ENCODE assay signal across 8 cellular contexts in genomic region chr7:20329389-20330175, GRCh38. TPM values are rescaled to one million over a fixed set of nuclear protein-coding genes. Genes with fewer than 3 reads are reported as not detected.
A peak's percentile ranks its signal among the peaks of the same experiment; 100 is the strongest.
DNase-seq lines count a peak whose midpoint lies in the region; ATAC-seq and TF ChIP-seq lines count a peak whose summit lies in the region.

No MANE protein-coding gene starts in this region.

- H3K9me3 Mint-ChIP-seq in activated CD4-positive, alpha-beta T cell treated with anti-CD3 and anti-CD28 coated beads, Interleukin-2, amount 10 ng/mL, durations not matched to agents 7 days and 5 days, result no peaks in the 10 kb centered on the region

- no peaks in the 10 kb centered on the region for H3K79me2 ChIP-seq in SK-N-SH (ENCODE audit: insufficient read depth)

- peak overlapping the region; percentile 97 for H2AFZ ChIP-seq in SK-N-SH (ENCODE audit: low read depth)

- in situ Hi-C loops in KBM-7 (cut with MboI; ENCODE audit: low pct_unique_long_range_greater_than_20kb, low sequenced_read_pairs), result no loop called here

- peak overlapping the region; percentile 80 for H3K9ac ChIP-seq in SK-N-SH
- H3K9ac ChIP-seq in subcutaneous abdominal adipose tissue (ENCODE audit: low read length in 5 of 5), result peak overlapping the region; percentile 59 to 79 (median 62)

- H3K9me3 ChIP-seq in SK-N-SH (no peaks in the 10 kb centered on the region), ectodermal cell (ENCODE audit: control insufficient read depth, low read length) (no peaks in the 10 kb centered on the region), right lobe of liver (no peaks in the 10 kb centered on the region), subcutaneous abdominal adipose tissue (ENCODE audit: control insufficient read depth in 5 of 5, low read length in 5 of 5) (no peaks in the 10 kb centered on the region)

- H4K20me1 ChIP-seq in SK-N-SH (ENCODE audit: insufficient read depth), result no peaks in the 10 kb centered on the region

- no peak overlapping the region for H3K27ac Mint-ChIP-seq in activated CD4-positive, alpha-beta T cell treated with anti-CD3 and anti-CD28 coated beads, Interleukin-2, amount 10 ng/mL, durations not matched to agents 7 days and 5 days

- H3K36me3 ChIP-seq in SK-N-SH (replicated peaks in 1 of 2; ENCODE audit: control insufficient read depth in 1 of 2, insufficient read depth in 2 of 2, low read length in 1 of 2) (no peaks in the 10 kb centered on the region), ectodermal cell (ENCODE audit: control insufficient read depth, insufficient read depth, low read length) (no peaks in the 10 kb centered on the region), right lobe of liver (no peaks in the 10 kb centered on the region), subcutaneous abdominal adipose tissue (ENCODE audit: control insufficient read depth in 5 of 5, insufficient read depth in 5 of 5, low read length in 5 of 5) (no peaks in the 10 kb centered on the region)

- peaks cover 57% of the 10 kb centered on the region for H3K27me3 Mint-ChIP-seq in activated CD4-positive, alpha-beta T cell treated with anti-CD3 and anti-CD28 coated beads, Interleukin-2, amount 10 ng/mL, durations not matched to agents 7 days and 5 days

- H3K4me2 ChIP-seq in SK-N-SH, result peak overlapping the region; percentile 98

- POLR2A ChIA-PET in activated CD4-positive, alpha-beta T cell treated with anti-CD3 and anti-CD28 coated beads, Interleukin-2, amount 10 ng/mL, durations not matched to agents 7 days and 5 days (lab: Charles Lee), result no interaction called here
- POLR2A ChIA-PET in SK-N-SH (lab: Yijun Ruan, JAX), result interaction anchor here (1.1 to 2.8 kb wide), 6 partner anchors 178 to 269 kb away, joined by 3 to 16 read pairs (median 6); no protein-coding TSS in a partner anchor

- TF ChIP-seq CTCF in SK-N-SH (IDR thresholded peaks at IDR 0.05) (peak; percentile 54), right lobe of liver (IDR thresholded peaks at IDR 0.05) (peak in 3 of 4 donors; percentile 11 to 23 (median 14))

- H3K4me3 ChIP-seq in SK-N-SH (ENCODE audit: low read depth in 2 of 2, low read length in 1 of 2), result peak overlapping the region; percentile 88 to 91
- H3K4me3 ChIP-seq in ectodermal cell (ENCODE audit: insufficient read depth, low read depth, low read length), result peak overlapping the region; percentile 80
- H3K4me3 ChIP-seq in right lobe of liver, result peak overlapping the region; percentile 42 to 50 (median 48)
- H3K4me3 ChIP-seq in subcutaneous abdominal adipose tissue (ENCODE audit: low read depth in 1 of 5, low read length in 5 of 5), result peak overlapping the region; percentile 68 to 90 (median 86)

- TF ChIP-seq RAD21 in SK-N-SH (IDR thresholded peaks at IDR 0.05; ENCODE audit: low read length), result peak; percentile 54

- H3K4me1 ChIP-seq in SK-N-SH (ENCODE audit: control insufficient read depth in 1 of 2, insufficient read depth in 2 of 2, low read depth in 1 of 2, low read length in 1 of 2) (peaks cover 0 to 10% of the 10 kb centered on the region in 2 experiments; a peak in 3 of 4 replicates), ectodermal cell (ENCODE audit: control insufficient read depth, insufficient read depth, low read length) (no peaks in the 10 kb centered on the region), right lobe of liver (peaks cover 0 to 25% (median 2%) of the 10 kb centered on the region in 4 donors), subcutaneous abdominal adipose tissue (ENCODE audit: control insufficient read depth in 5 of 5, insufficient read depth in 5 of 5, low read length in 5 of 5) (peaks cover 2 to 31% (median 28%) of the 10 kb centered on the region in 5 donors)

- no peak for TF ChIP-seq POLR2A in right lobe of liver (IDR thresholded peaks at IDR 0.05)

- peak overlapping the region; percentile 57 for H3K4me3 Mint-ChIP-seq in activated CD4-positive, alpha-beta T cell treated with anti-CD3 and anti-CD28 coated beads, Interleukin-2, amount 10 ng/mL, durations not matched to agents 7 days and 5 days

- H3K27ac ChIP-seq in SK-N-SH (ENCODE audit: low read depth in 2 of 2, low read length in 1 of 2), result peak overlapping the region; percentile 88 to 93
- H3K27ac ChIP-seq in ectodermal cell (ENCODE audit: insufficient read depth, low read depth, low read length, poor library complexity, severe bottlenecking), result peak overlapping the region; percentile 99
- peak overlapping the region in 2 of 3 donors; percentile 2 to 22 for H3K27ac ChIP-seq in right lobe of liver
- peak overlapping the region; percentile 60 for H3K27ac ChIP-seq in subcutaneous abdominal adipose tissue (ENCODE audit: low read depth, low read length)

- H3F3A ChIP-seq in SK-N-SH (replicated peaks; ENCODE audit: insufficient read depth), result peaks cover 30% of the 10 kb centered on the region

- no peak for DNase-seq in activated CD4-positive, alpha-beta T cell treated with anti-CD3 and anti-CD28 coated beads, Interleukin-2, amount 10 ng/mL, durations not matched to agents 7 days and 5 days
- DNase-seq in activated CD4-positive, alpha-beta T cell treated with anti-CD3 and anti-CD28 coated beads, Interleukin-2, amount 50 U/mL, for 1 hour, result no peak
- DNase-seq in GOT3 (lab: John Stamatoyannopoulos, UW) (peak; percentile 60), KBM-7 (peak; percentile 69), SK-N-SH (peak; percentile 86), right lobe of liver (peak in 1 of 3 donors; percentile 38)

- ATAC-seq in right lobe of liver, result peak; percentile 56 to 76 (median 68)

- peaks cover 21% of the 10 kb centered on the region for H3K4me1 Mint-ChIP-seq in activated CD4-positive, alpha-beta T cell treated with anti-CD3 and anti-CD28 coated beads, Interleukin-2, amount 10 ng/mL, durations not matched to agents 7 days and 5 days

- intact Hi-C loops in right lobe of liver (cut with DNase I), result no loop called here

- no peaks in the 10 kb centered on the region for H3K9me2 ChIP-seq in SK-N-SH

- TF ChIP-seq EP300 in SK-N-SH (IDR thresholded peaks at IDR 0.05; ENCODE audit: borderline replicate concordance in 1 of 2, low read depth in 1 of 2, low read length in 1 of 2), result no peak

- no peaks in the 10 kb centered on the region for H3K36me3 Mint-ChIP-seq in activated CD4-positive, alpha-beta T cell treated with anti-CD3 and anti-CD28 coated beads, Interleukin-2, amount 10 ng/mL, durations not matched to agents 7 days and 5 days (ENCODE audit: low read depth)

- H3K27me3 ChIP-seq in SK-N-SH (ENCODE audit: insufficient read depth) (no peaks in the 10 kb centered on the region), ectodermal cell (ENCODE audit: control insufficient read depth, insufficient read depth, low read length, poor library complexity, severe bottlenecking) (peaks cover 5% of the 10 kb centered on the region), right lobe of liver (peaks cover 0 to 17% of the 10 kb centered on the region in 2 donors), subcutaneous abdominal adipose tissue (ENCODE audit: control insufficient read depth in 5 of 5, insufficient read depth in 4 of 5, low read length in 5 of 5) (peaks cover 2 to 13% (median 6%) of the 10 kb centered on the region in 5 donors)

- WGBS in SK-N-SH (ENCODE audit: low lambda C conversion rate), result 8% methylated on average over 27 of the region's 27 CpGs
- 2 to 5% methylated on average over 24 to 25 of the region's 27 CpGs for WGBS in ectodermal cell, 2 experiments
- 2% methylated on average over 25 of the region's 27 CpGs for WGBS in right lobe of liver (ENCODE audit: insufficient coverage, low coverage, low lambda C conversion rate, missing lambda C conversion rate)

- CTCF ChIA-PET in activated CD4-positive, alpha-beta T cell treated with anti-CD3 and anti-CD28 coated beads, Interleukin-2, amount 10 ng/mL, durations not matched to agents 7 days and 5 days (lab: Charles Lee), result interaction anchor here (0.6 kb wide), 1 partner anchor 680 kb away, joined by 3 read pairs; no protein-coding TSS in a partner anchor
- CTCF ChIA-PET in SK-N-SH (lab: Yijun Ruan, JAX), result interaction anchor here (0.7 to 4.2 kb wide), 27 partner anchors 10 to 616 kb away, joined by 3 to 42 read pairs (median 4); no protein-coding TSS in a partner anchor

TF ChIP-seq in SK-N-SH, 30 proteins besides CTCF, POLR2A, EP300 and RAD21 (continues in another document):
- peak; percentile 17; the same call in 1 of the 2 replicates for TF ChIP-seq SMC3 (IDR thresholded peaks at IDR 0.05; ENCODE audit: low read depth, low read length)
- no peak for TF ChIP-seq NRF1 (IDR thresholded peaks at IDR 0.05; ENCODE audit: low read depth, low read length)
- TF ChIP-seq ELF1 (IDR thresholded peaks at IDR 0.05), result 0 out of 2 replicates have a peak, but pooled peaks have one; percentile 30
- no peak for TF ChIP-seq TCF12 (IDR thresholded peaks at IDR 0.05)
- TF ChIP-seq FOXJ3 (CRISPR knock-in tag; IDR thresholded peaks at IDR 0.05), result peak; percentile 33; the same call in 1 of the 2 replicates
- no peak for TF ChIP-seq POLR2AphosphoS5 (IDR thresholded peaks at IDR 0.05; ENCODE audit: low read depth, low read length)
- peak; percentile 73; the same call in 1 of the 2 replicates for TF ChIP-seq MAX (IDR thresholded peaks at IDR 0.05; ENCODE audit: low read depth)
- TF ChIP-seq MXI1 (IDR thresholded peaks at IDR 0.05; ENCODE audit: low read depth, low read length), result peak; percentile 90
- no peak; the same call in 1 of the 2 replicates for TF ChIP-seq NFIC (IDR thresholded peaks at IDR 0.05; ENCODE audit: borderline replicate concordance)
- TF ChIP-seq TAF1 (IDR thresholded peaks at IDR 0.05; ENCODE audit: borderline replicate concordance, low read depth, low read length), result no peak
- 0 out of 2 replicates have a peak, but pooled peaks have one; percentile 55 for TF ChIP-seq SIN3A (IDR thresholded peaks at IDR 0.05; ENCODE audit: borderline replicate concordance, low read depth, low read length)
- peak; percentile 33; the same call in 1 of the 2 replicates for TF ChIP-seq RFX5 (IDR thresholded peaks at IDR 0.05; ENCODE audit: low read length)

RNA-seq across cellular contexts. Expression of gene ITGB8, which starts 1.1 kb away (rescaled TPM):
- total RNA-seq in activated CD4-positive, alpha-beta T cell treated with anti-CD3 and anti-CD28 coated beads, Interleukin-2, amount 10 ng/mL, durations not matched to agents 7 days and 5 days, result not detected
- 0.62 and 0.99 TPM in 2 replicates for polyA plus RNA-seq in SK-N-SH (2012; rRNA removed)
- polyA plus RNA-seq in SK-N-SH (2012; cell fraction: cytosol; rRNA removed), result 0.81 and 0.82 TPM in 2 replicates
- polyA plus RNA-seq in SK-N-SH (2012; cell fraction: nucleus; rRNA removed), result 1.2 and 2.0 TPM in 2 replicates
- polyA plus RNA-seq in ectodermal cell (2013, experiment 1 of 4), result 5.7 TPM
- polyA plus RNA-seq in ectodermal cell (2013, experiment 2 of 4), result 6.1 TPM
- polyA plus RNA-seq in ectodermal cell (2013, experiment 3 of 4), result 5.8 TPM
- polyA plus RNA-seq in ectodermal cell (2013, experiment 4 of 4), result 7.6 TPM
- under 1 TPM; 0.43 to 0.70 (median 0.56) TPM for total RNA-seq in right lobe of liver

Comparison
In these comparisons a context has a peak if more than half of its experiments do, and no peak if none do; other contexts are left out.
1. DNase-seq: peak in GOT3 (single experiment), KBM-7 (single experiment) and SK-N-SH (single experiment); none in activated CD4-positive, alpha-beta T cell treated with anti-CD3 and anti-CD28 coated beads, Interleukin-2, amount 10 ng/mL, durations not matched to agents 7 days and 5 days (single experiment) and activated CD4-positive, alpha-beta T cell treated with anti-CD3 and anti-CD28 coated beads, Interleukin-2, amount 50 U/mL, for 1 hour (single experiment).
2. H3K27ac ChIP-seq: peak in every context shown above with its lines; median percentile 99 in ectodermal cell; 90 in SK-N-SH; 60 in subcutaneous abdominal adipose tissue; 12 in right lobe of liver.
3. Peak in every context shown above with its lines, with median percentiles within 50 percentile points of each other: H3K4me3 ChIP-seq.